In the genomic region with DNA sequence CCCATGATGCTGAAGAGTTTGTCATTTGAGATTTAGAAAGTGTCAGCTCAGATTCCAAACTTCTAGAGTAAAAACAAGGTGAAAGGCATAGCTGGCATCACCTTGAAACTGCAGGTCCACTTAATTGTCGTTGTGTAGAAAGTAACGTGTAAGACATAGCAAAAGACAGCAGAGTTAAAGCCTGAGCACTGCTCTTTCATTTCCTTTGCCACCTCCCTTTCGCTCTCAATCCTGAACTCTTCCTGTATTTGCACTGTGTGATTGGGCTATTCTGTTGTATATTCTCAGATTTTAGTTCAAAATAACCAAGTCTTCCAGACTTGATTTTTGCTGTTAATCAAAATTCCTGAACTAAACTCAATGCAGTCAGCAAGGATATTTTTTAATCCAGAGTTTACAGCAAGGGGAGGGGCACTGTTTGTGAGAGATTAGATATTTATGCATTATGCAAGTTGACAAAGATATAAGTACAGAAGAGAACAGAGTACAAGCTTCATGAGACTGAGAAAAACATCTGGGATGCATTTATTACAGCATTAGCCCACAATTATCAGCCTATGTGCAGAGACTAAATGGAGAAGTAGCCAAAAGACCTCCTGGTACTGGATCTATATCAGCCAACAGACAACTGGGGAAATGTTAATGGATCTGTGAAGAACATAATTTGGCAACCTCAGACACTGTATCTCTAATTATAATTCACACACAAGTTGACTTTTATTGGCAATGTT, we compare ENCODE assay signal across 18 cellular contexts.
DNase-seq lines count a peak whose midpoint lies in the region; ATAC-seq and TF ChIP-seq lines count a peak whose summit lies in the region.
"Had no signal": no experiment of that assay in that cellular context is flagged by ENCODE, and none has a peak within 500 bp of the region (broad histone marks: within the 10 kb centered on the region; RNA-seq: fewer than 3 reads in every experiment).

No MANE protein-coding gene starts in this region.

- peak overlapping the region; percentile 14 for H2AFZ ChIP-seq in smooth muscle cell (ENCODE audit: low read depth)

- no peaks in the 10 kb centered on the region for H3K36me3 ChIP-seq in left ventricle myocardium inferior
- no peaks in the 10 kb centered on the region for H3K36me3 ChIP-seq in smooth muscle cell (ENCODE audit: low read depth)
- H3K36me3 ChIP-seq in adrenal gland (replicated peaks in 1 of 2) = no peaks in the 10 kb centered on the region
- H3K36me3 ChIP-seq: lower lobe of right lung, thyroid gland had no signal

- POLR2A ChIA-PET in GM10248 (lab: Yijun Ruan, JAX) = no interaction called here

- 73% methylated on average over 3 of the region's 3 CpGs for WGBS in smooth muscle cell (ENCODE audit: low lambda C conversion rate)
- 65 to 79% (median 71%) methylated on average over 3 of the region's 3 CpGs for WGBS in adrenal gland, 4 donors

- H3K4me3 ChIP-seq in left ventricle myocardium inferior (no peak overlapping the region), smooth muscle cell (no peak overlapping the region), adrenal gland (no peak overlapping the region)
- H3K4me3 ChIP-seq: lower lobe of right lung, SK-N-MC, thyroid gland had no signal

- H3K27ac Mint-ChIP-seq in activated naive CD4-positive, alpha-beta T cell treated with anti-CD3 and anti-CD28 coated beads for 36 hours = no peak overlapping the region
- H3K27ac Mint-ChIP-seq: activated naive CD8-positive, alpha-beta T cell treated with anti-CD3 and anti-CD28 coated beads, Interleukin-2, amount 10 ng/mL, durations not matched to agents 7 days and 5 days; activated T-cell treated with anti-CD3 and anti-CD28 coated beads, Interleukin-2, amount 50 U/mL, for 24 hours; dendritic cell treated with granulocyte-macrophage colony-stimulating factor and Interleukin-4, amounts not matched to agents 40 ng/mL and 50 ng/mL, for 4 days; nephron progenitor cell had no signal

- H3K36me3 Mint-ChIP-seq in activated naive CD4-positive, alpha-beta T cell treated with anti-CD3 and anti-CD28 coated beads for 36 hours (ENCODE audit: low read depth) = no peaks in the 10 kb centered on the region
- H3K36me3 Mint-ChIP-seq: activated naive CD8-positive, alpha-beta T cell treated with anti-CD3 and anti-CD28 coated beads, Interleukin-2, amount 10 ng/mL, durations not matched to agents 7 days and 5 days had no signal

- TF ChIP-seq POLR2A in adrenal gland (IDR thresholded peaks at IDR 0.05) = no peak

- peaks cover 3% of the 10 kb centered on the region for H3K27me3 Mint-ChIP-seq in activated naive CD4-positive, alpha-beta T cell treated with anti-CD3 and anti-CD28 coated beads for 36 hours (ENCODE audit: low read depth)
- H3K27me3 Mint-ChIP-seq: activated naive CD8-positive, alpha-beta T cell treated with anti-CD3 and anti-CD28 coated beads, Interleukin-2, amount 10 ng/mL, durations not matched to agents 7 days and 5 days; activated T-cell treated with anti-CD3 and anti-CD28 coated beads, Interleukin-2, amount 50 U/mL, for 24 hours; dendritic cell treated with granulocyte-macrophage colony-stimulating factor and Interleukin-4, amounts not matched to agents 40 ng/mL and 50 ng/mL, for 4 days had no signal

- ATAC-seq in HG03432 (IDR thresholded peaks at IDR 0.05; ENCODE audit: unreplicated experiment) = no peak

- no peaks in the 10 kb centered on the region for H3K9me3 Mint-ChIP-seq in activated naive CD4-positive, alpha-beta T cell treated with anti-CD3 and anti-CD28 coated beads for 36 hours
- H3K9me3 Mint-ChIP-seq: activated naive CD8-positive, alpha-beta T cell treated with anti-CD3 and anti-CD28 coated beads, Interleukin-2, amount 10 ng/mL, durations not matched to agents 7 days and 5 days; dendritic cell treated with granulocyte-macrophage colony-stimulating factor and Interleukin-4, amounts not matched to agents 40 ng/mL and 50 ng/mL, for 4 days had no signal

- H3K79me2 ChIP-seq in smooth muscle cell (ENCODE audit: low read depth) = no peaks in the 10 kb centered on the region

- H4K20me1 ChIP-seq in smooth muscle cell (ENCODE audit: low read depth) = no peaks in the 10 kb centered on the region

- peaks cover 17% of the 10 kb centered on the region for H3K4me1 ChIP-seq in left ventricle myocardium inferior
- H3K4me1 ChIP-seq in smooth muscle cell (ENCODE audit: low read depth) = peaks cover 5% of the 10 kb centered on the region
- H3K4me1 ChIP-seq in adrenal gland (replicated peaks in 1 of 2) = no peaks in the 10 kb centered on the region
- H3K4me1 ChIP-seq: lower lobe of right lung, thyroid gland had no signal

- TF ChIP-seq CTCF in GM10248 (IDR thresholded peaks at IDR 0.05; ENCODE audit: control extremely low read depth, extremely low read depth, low read depth, missing control alignments) (peak; percentile 0), left ventricle myocardium inferior (IDR thresholded peaks at IDR 0.05; ENCODE audit: borderline replicate concordance) (no peak), smooth muscle cell (IDR thresholded peaks at IDR 0.05; ENCODE audit: borderline replicate concordance, insufficient read depth, poor library complexity, severe bottlenecking) (no peak), adrenal gland (IDR thresholded peaks at IDR 0.05) (no peak)

- no peaks in the 10 kb centered on the region for H3K4me1 Mint-ChIP-seq in activated naive CD4-positive, alpha-beta T cell treated with anti-CD3 and anti-CD28 coated beads for 36 hours (ENCODE audit: low read depth)
- H3K4me1 Mint-ChIP-seq: activated naive CD8-positive, alpha-beta T cell treated with anti-CD3 and anti-CD28 coated beads, Interleukin-2, amount 10 ng/mL, durations not matched to agents 7 days and 5 days had no signal

- H3K9ac ChIP-seq in smooth muscle cell (ENCODE audit: low read depth) = peak overlapping the region; percentile 30

- no peak overlapping the region for H3K4me3 Mint-ChIP-seq in activated naive CD4-positive, alpha-beta T cell treated with anti-CD3 and anti-CD28 coated beads for 36 hours
- H3K4me3 Mint-ChIP-seq: activated naive CD8-positive, alpha-beta T cell treated with anti-CD3 and anti-CD28 coated beads, Interleukin-2, amount 10 ng/mL, durations not matched to agents 7 days and 5 days; activated T-cell treated with anti-CD3 and anti-CD28 coated beads, Interleukin-2, amount 50 U/mL, for 24 hours; dendritic cell treated with granulocyte-macrophage colony-stimulating factor and Interleukin-4, amounts not matched to agents 40 ng/mL and 50 ng/mL, for 4 days; nephron progenitor cell had no signal

- peak overlapping the region; percentile 72 for H3K4me2 ChIP-seq in smooth muscle cell

- peaks cover 7% of the 10 kb centered on the region for H3F3A ChIP-seq in smooth muscle cell (ENCODE audit: low read depth)

- H3K27ac ChIP-seq in left ventricle myocardium inferior (replicated peaks) (peak overlapping the region; percentile 45), smooth muscle cell (ENCODE audit: low read depth) (peak overlapping the region; percentile 79), adrenal gland (no peak overlapping the region)
- H3K27ac ChIP-seq: lower lobe of right lung, SK-N-MC, thyroid gland had no signal

- DNase-seq in GM10248 (ENCODE audit: extremely low spot score) = no peak
- DNase-seq in amniotic epithelial cell (ENCODE audit: low read depth) = peak; percentile 27
- DNase-seq in left ventricle myocardium inferior = no peak
- DNase-seq in smooth muscle cell (lab: John Stamatoyannopoulos, UW; ENCODE audit: unreplicated experiment) = no peak
- DNase-seq in adrenal gland = no peak
- DNase-seq in amniotic stem cell (lab: John Stamatoyannopoulos, UW) = no peak
- DNase-seq in activated naive CD4-positive, alpha-beta T cell treated with anti-CD3 and anti-CD28 coated beads for 36 hours = no peak
- DNase-seq: activated naive CD8-positive, alpha-beta T cell treated with anti-CD3 and anti-CD28 coated beads, Interleukin-2, amount 10 ng/mL, durations not matched to agents 7 days and 5 days; activated T-cell treated with anti-CD3 and anti-CD28 coated beads, Interleukin-2, amount 50 U/mL, for 24 hours; erythroblast; lower lobe of right lung; MM.1S; nephron progenitor cell; stimulated activated CD4-positive, alpha-beta T cell treated with anti-CD3 and anti-CD28 coated beads, Interleukin-4, amount 100 ng/mL, for 1 hour; thyroid gland had no signal

- H3K9me3 ChIP-seq in left ventricle myocardium inferior (replicated peaks) (no peaks in the 10 kb centered on the region), smooth muscle cell (replicated peaks; ENCODE audit: low read depth) (no peaks in the 10 kb centered on the region), adrenal gland (replicated peaks in 1 of 3) (no peaks in the 10 kb centered on the region)
- H3K9me3 ChIP-seq: lower lobe of right lung, thyroid gland had no signal

- CTCF ChIA-PET in GM10248 (lab: Yijun Ruan, JAX) = no interaction called here
- CTCF ChIA-PET in activated naive CD4-positive, alpha-beta T cell treated with anti-CD3 and anti-CD28 coated beads for 36 hours (lab: Charles Lee) = no interaction called here

- intact Hi-C loops in left ventricle myocardium inferior (cut with micrococcal nuclease) = no loop called here
- intact Hi-C loops in adrenal gland (cut with DNase I) = no loop called here
- intact Hi-C loops in activated naive CD4-positive, alpha-beta T cell treated with anti-CD3 and anti-CD28 coated beads for 36 hours (cut with micrococcal nuclease) = no loop called here

- no peaks in the 10 kb centered on the region for H3K27me3 ChIP-seq in left ventricle myocardium inferior (ENCODE audit: low read depth)
- no peaks in the 10 kb centered on the region for H3K27me3 ChIP-seq in smooth muscle cell (ENCODE audit: low read depth)
- H3K27me3 ChIP-seq in adrenal gland = no peaks in the 10 kb centered on the region
- H3K27me3 ChIP-seq: thyroid gland had no signal

Comparison
In these comparisons a context has a peak if more than half of its experiments do, and no peak if none do; other contexts are left out.
1. H3K27ac ChIP-seq: peak in left ventricle myocardium inferior (single experiment) and smooth muscle cell (single experiment); none in adrenal gland (0 of 5).